ENCODE assay signal across 1 cellular context in genomic region chr6:159999240-159999671, GRCh38.
TF ChIP-seq lines count a peak whose summit lies in the region.

No MANE protein-coding gene starts in this region.

TF ChIP-seq in IMR-90, 13 proteins besides CTCF, POLR2A, EP300 and RAD21:
- TF ChIP-seq USF2 (IDR thresholded peaks at IDR 0.05; ENCODE audit: low read depth, low read length) (no peak), MXI1 (IDR thresholded peaks at IDR 0.05; ENCODE audit: borderline replicate concordance, low read depth, low read length) (no peak), MAZ (IDR thresholded peaks at IDR 0.05; ENCODE audit: borderline replicate concordance, low read depth, low read length) (no peak), CEBPB (IDR thresholded peaks at IDR 0.05; ENCODE audit: low read depth, low read length) (no peak)
